ENCODE assay signal across 1 cellular context in genomic region chr4:56435001-56435747, GRCh38.
TF ChIP-seq lines count a peak whose summit lies in the region.

TSS of gene PPAT (minus strand) at chr4:56435615. CDS start at chr4:56435477, 138 bp downstream.

TF ChIP-seq in HepG2, 621 proteins besides CTCF, POLR2A, EP300 and RAD21 (continued from another document and continues in another):
- peak; percentile 36; the same call in 1 of the 2 replicates for TF ChIP-seq HIC2 (CRISPR knock-in tag; IDR thresholded peaks at IDR 0.05; ENCODE audit: low read depth)
- TF ChIP-seq GPN1 (CRISPR knock-in tag; IDR thresholded peaks at IDR 0.05; ENCODE audit: borderline replicate concordance) = no peak
- peak; percentile 85 for TF ChIP-seq GZF1 (CRISPR knock-in tag; IDR thresholded peaks at IDR 0.05)
- peak; percentile 33; the same call in 1 of the 2 replicates for TF ChIP-seq ZBTB43 (CRISPR knock-in tag; conservative IDR thresholded peaks at IDR 0.05)
- TF ChIP-seq MAFF (IDR thresholded peaks at IDR 0.05; ENCODE audit: low read depth, low read length) = no peak
- 0 out of 2 replicates have a peak, but pooled peaks have one; percentile 21 for TF ChIP-seq ZBTB25 (CRISPR knock-in tag; IDR thresholded peaks at IDR 0.05)
- TF ChIP-seq NFKBIZ (CRISPR knock-in tag; IDR thresholded peaks at IDR 0.05) = no peak
- no peak for TF ChIP-seq KDM6A (CRISPR knock-in tag; IDR thresholded peaks at IDR 0.05; ENCODE audit: low read depth)
- TF ChIP-seq SMARCC2 (IDR thresholded peaks at IDR 0.05) = no peak
- no peak for TF ChIP-seq ZBTB3 (CRISPR knock-in tag; IDR thresholded peaks at IDR 0.05; ENCODE audit: borderline replicate concordance, low read depth)
- TF ChIP-seq TRIM22 (IDR thresholded peaks at IDR 0.05) = no peak
- TF ChIP-seq ZNF749 (CRISPR knock-in tag; IDR thresholded peaks at IDR 0.05; ENCODE audit: borderline replicate concordance) = no peak
- TF ChIP-seq ZNF121 (CRISPR knock-in tag; IDR thresholded peaks at IDR 0.05) = peak; percentile 69
- TF ChIP-seq MAFK (conservative IDR thresholded peaks at IDR 0.05 in 1 of 2, IDR thresholded peaks at IDR 0.05 in 1 of 2; ENCODE audit: low read length in 2 of 2) = no peak
- TF ChIP-seq MZF1 (CRISPR knock-in tag; IDR thresholded peaks at IDR 0.05; ENCODE audit: borderline replicate concordance) = no peak
- TF ChIP-seq ZBTB2 (CRISPR knock-in tag; IDR thresholded peaks at IDR 0.05; ENCODE audit: low read depth) = peak; percentile 62; the same call in 1 of the 2 replicates
- TF ChIP-seq SMYD3 (CRISPR knock-in tag; IDR thresholded peaks at IDR 0.05) = no peak; the same call in 1 of the 2 replicates
- peak; percentile 93 for TF ChIP-seq DMAP1 (CRISPR knock-in tag; IDR thresholded peaks at IDR 0.05)
- no peak for TF ChIP-seq ZNF230 (CRISPR knock-in tag; IDR thresholded peaks at IDR 0.05)
- TF ChIP-seq HNF4A (CRISPR knock-in tag; IDR thresholded peaks at IDR 0.05) = peak; percentile 57
- TF ChIP-seq ZNF543 (CRISPR knock-in tag; IDR thresholded peaks at IDR 0.05) = no peak
- no peak for TF ChIP-seq ZNF546 (CRISPR knock-in tag; conservative IDR thresholded peaks at IDR 0.05)
- no peak; the same call in 1 of the 2 replicates for TF ChIP-seq ELF3 (CRISPR knock-in tag; IDR thresholded peaks at IDR 0.05)
- peak; percentile 93 for TF ChIP-seq UBTF (CRISPR knock-in tag; IDR thresholded peaks at IDR 0.05)
- TF ChIP-seq GATAD2A (CRISPR knock-in tag; IDR thresholded peaks at IDR 0.05) = no peak; the same call in none of the 2 replicates
- TF ChIP-seq HNRNPUL1 (IDR thresholded peaks at IDR 0.05; ENCODE audit: low read depth, low read length) = no peak
- peak; percentile 96; the same call in 1 of the 2 replicates for TF ChIP-seq MXD1 (CRISPR knock-in tag; IDR thresholded peaks at IDR 0.05)
- peak; percentile 55 for TF ChIP-seq GFI1 (CRISPR knock-in tag; IDR thresholded peaks at IDR 0.05; ENCODE audit: borderline replicate concordance)
- TF ChIP-seq ZNF75D (CRISPR knock-in tag; IDR thresholded peaks at IDR 0.05; ENCODE audit: borderline replicate concordance) = no peak; the same call in 1 of the 2 replicates
- TF ChIP-seq ZSCAN21 (CRISPR knock-in tag; IDR thresholded peaks at IDR 0.05; ENCODE audit: borderline replicate concordance) = peak; percentile 59; the same call in 1 of the 2 replicates
- TF ChIP-seq KAT7 (CRISPR knock-in tag; IDR thresholded peaks at IDR 0.05; ENCODE audit: borderline replicate concordance) = peak; percentile 74; the same call in 1 of the 2 replicates
- TF ChIP-seq ZMAT3 (CRISPR knock-in tag; conservative IDR thresholded peaks at IDR 0.05) = peak; percentile 66
- TF ChIP-seq RBM22 (optimal IDR thresholded peaks at IDR 0.05; ENCODE audit: low read length) = no peak
- TF ChIP-seq ZNF224 (CRISPR knock-in tag; IDR thresholded peaks at IDR 0.05) = 0 out of 2 replicates have a peak, but pooled peaks have one; percentile 3
- peak; percentile 65 for TF ChIP-seq PATZ1 (CRISPR knock-in tag; IDR thresholded peaks at IDR 0.05)
- TF ChIP-seq ATF2 (CRISPR knock-in tag; IDR thresholded peaks at IDR 0.05) = peak; percentile 11; the same call in 1 of the 2 replicates
- TF ChIP-seq NCOR1 (IDR thresholded peaks at IDR 0.05; ENCODE audit: borderline replicate concordance, low read length) = no peak
- no peak for TF ChIP-seq PHF20 (CRISPR knock-in tag; IDR thresholded peaks at IDR 0.05)
- peak; percentile 42 for TF ChIP-seq KMT2B (CRISPR knock-in tag; IDR thresholded peaks at IDR 0.05)
- no peak for TF ChIP-seq HNF4G (IDR thresholded peaks at IDR 0.05; ENCODE audit: borderline replicate concordance, low read depth, low read length)
- no peak; the same call in 1 of the 2 replicates for TF ChIP-seq HNF4G (CRISPR knock-in tag; IDR thresholded peaks at IDR 0.05; ENCODE audit: borderline replicate concordance, low read depth)
- peak; percentile 17 for TF ChIP-seq CREM (IDR thresholded peaks at IDR 0.05)
- TF ChIP-seq CREM (CRISPR knock-in tag; IDR thresholded peaks at IDR 0.05) = no peak
- TF ChIP-seq ERF (CRISPR knock-in tag; IDR thresholded peaks at IDR 0.05) = peak; percentile 54; the same call in 1 of the 2 replicates
- no peak for TF ChIP-seq SMAD3 (CRISPR knock-in tag; IDR thresholded peaks at IDR 0.05)
- 0 out of 2 replicates have a peak, but pooled peaks have one; percentile 52 for TF ChIP-seq TOPORS (CRISPR knock-in tag; IDR thresholded peaks at IDR 0.05)
- TF ChIP-seq ZC3H4 (CRISPR knock-in tag; IDR thresholded peaks at IDR 0.05; ENCODE audit: borderline replicate concordance) = 0 out of 2 replicates have a peak, but pooled peaks have one; percentile 17
- TF ChIP-seq HMGA1 (CRISPR knock-in tag; conservative IDR thresholded peaks at IDR 0.05) = no peak
- no peak for TF ChIP-seq KLF9 (CRISPR knock-in tag; IDR thresholded peaks at IDR 0.05; ENCODE audit: low read depth)
- peak; percentile 36; the same call in 1 of the 2 replicates for TF ChIP-seq HNRNPL (IDR thresholded peaks at IDR 0.05; ENCODE audit: low read depth, low read length)
- no peak for TF ChIP-seq NFIB (CRISPR knock-in tag; IDR thresholded peaks at IDR 0.05; ENCODE audit: borderline replicate concordance)
- peak; percentile 22 for TF ChIP-seq AGO1 (IDR thresholded peaks at IDR 0.05; ENCODE audit: low read depth, low read length, poor library complexity, severe bottlenecking)
- peak; percentile 87 for TF ChIP-seq MYC (CRISPR knock-in tag; IDR thresholded peaks at IDR 0.05; ENCODE audit: borderline replicate concordance)
- TF ChIP-seq ADNP (CRISPR knock-in tag; IDR thresholded peaks at IDR 0.05) = no peak
- TF ChIP-seq ARID3A (IDR thresholded peaks at IDR 0.05; ENCODE audit: low read depth, low read length) = peak; percentile 19; the same call in 1 of the 2 replicates
- no peak for TF ChIP-seq TBL1XR1 (IDR thresholded peaks at IDR 0.05; ENCODE audit: borderline replicate concordance, low read length, partially characterized antibody)
